ENCODE assay signal across 21 cellular contexts in the genomic region with DNA sequence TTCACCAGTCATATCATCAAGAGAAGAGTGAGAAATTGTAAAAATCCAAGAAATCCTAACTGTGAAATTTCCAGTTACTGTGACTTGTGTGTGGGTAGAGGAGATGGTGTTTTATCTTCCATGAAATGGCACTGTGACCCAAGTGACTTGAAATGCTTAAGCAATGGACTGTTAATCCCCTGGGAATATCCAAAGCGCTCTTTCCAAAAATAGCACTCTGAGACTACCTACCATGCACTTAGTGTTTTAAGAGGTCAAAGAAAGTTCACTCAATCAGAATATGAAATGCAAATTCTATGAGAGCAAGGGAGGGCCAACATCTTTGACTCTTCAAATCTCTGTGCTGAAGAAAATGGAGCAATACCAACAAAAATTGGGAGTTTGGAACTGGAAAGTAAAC.
"Had no signal": no experiment of that assay in that cellular context is flagged by ENCODE, and none has a peak within 500 bp of the region (broad histone marks: within the 10 kb centered on the region; RNA-seq: fewer than 3 reads in every experiment).

No MANE protein-coding gene starts in this region.

- H3K36me3 ChIP-seq: adrenal gland, ovary, transverse colon, uterus had no signal

- DNase-seq: activated B cell treated with CpG ODN at 0.5 μM for 24 hours; activated CD4-positive, alpha-beta memory T cell treated with anti-CD3 and anti-CD28 coated beads for 36 hours; activated CD4-positive, alpha-beta T cell treated with anti-CD3 and anti-CD28 coated beads for 4 hours; activated gamma-delta T cell treated with Interleukin-2 at 50 U/mL for 16 hours; activated T-cell treated with anti-CD3 and anti-CD28 coated beads for 4 hours; adrenal gland; effector CD4-positive, alpha-beta T cell; hypothalamus; mucosa of descending colon; naive thymus-derived CD4-positive, alpha-beta T cell; ovary; stimulated activated CD4-positive, alpha-beta T cell treated with anti-CD3 and anti-CD28 coated beads, Interleukin-12 subunit alpha, Interleukin-12 subunit beta, amount 100 ng/mL, for 4 hours; stimulated activated CD4-positive, alpha-beta T cell treated with anti-CD3 and anti-CD28 coated beads, Interleukin-1b, Interleukin-23, amount 100 ng/mL, for 48 hours; stimulated activated CD8-positive, alpha-beta memory T cell treated with anti-CD3 and anti-CD28 coated beads, Interleukin-4, amount 100 ng/mL, for 48 hours; stimulated activated naive CD8-positive, alpha-beta T cell treated with anti-CD3 and anti-CD28 coated beads, Interleukin-15, Interleukin-2, amounts not matched to agents 100 U/mL and 50 U/mL, for 24 hours; T-helper 9 cell; transverse colon; uterus had no signal

- H3K9me3 ChIP-seq: adrenal gland, mucosa of descending colon, ovary, transverse colon, uterus had no signal

- H3K36me3 Mint-ChIP-seq: activated CD4-positive, alpha-beta memory T cell treated with anti-CD3 and anti-CD28 coated beads for 36 hours; activated naive CD4-positive, alpha-beta T cell treated with anti-CD3 and anti-CD28 coated beads, Interleukin-2, amount 50 U/mL, for 72 hours; memory B cell; naive thymus-derived CD4-positive, alpha-beta T cell had no signal

- ATAC-seq: activated naive CD4-positive, alpha-beta T cell treated with anti-CD3 and anti-CD28 coated beads, Interleukin-2, amount 50 U/mL, for 72 hours; mucosa of descending colon; naive thymus-derived CD4-positive, alpha-beta T cell; stimulated activated naive CD8-positive, alpha-beta T cell treated with anti-CD3 and anti-CD28 coated beads, Interleukin-15, Interleukin-2, amounts not matched to agents 100 U/mL and 50 U/mL, for 24 hours had no signal

- H3K4me1 ChIP-seq: adrenal gland, transverse colon, uterus had no signal

- H3K4me3 ChIP-seq: adrenal gland, mucosa of descending colon, ovary, transverse colon, uterus had no signal

- H3K9me3 Mint-ChIP-seq: activated B cell treated with CpG ODN at 0.5 μM for 24 hours; activated T-helper 1 cell treated with anti-CD3 and anti-CD28 coated beads, Interleukin-12 subunit alpha, Interleukin-12 subunit beta, Interleukin-2, Interleukin-4 antibody, amounts not matched to agents 30 ng/mL and 10 ng/mL and 1 ng/mL, durations not matched to agents 14 hours and 24 hours and 36 hours had no signal

- H3K27ac ChIP-seq: adrenal gland, ovary, transverse colon, uterus had no signal

- H3K27me3 Mint-ChIP-seq: activated B cell treated with CpG ODN at 0.5 μM for 24 hours; activated CD4-positive, alpha-beta memory T cell treated with anti-CD3 and anti-CD28 coated beads for 36 hours; memory B cell; naive thymus-derived CD4-positive, alpha-beta T cell had no signal

- H3K27me3 ChIP-seq: adrenal gland, ovary, transverse colon, uterus had no signal

- H3K27ac Mint-ChIP-seq: activated B cell treated with CpG ODN at 0.5 μM for 24 hours; activated CD4-positive, alpha-beta memory T cell treated with anti-CD3 and anti-CD28 coated beads for 36 hours; activated naive CD4-positive, alpha-beta T cell treated with anti-CD3 and anti-CD28 coated beads, Interleukin-2, amount 50 U/mL, for 72 hours; activated T-helper 1 cell treated with anti-CD3 and anti-CD28 coated beads, Interleukin-12 subunit alpha, Interleukin-12 subunit beta, Interleukin-2, Interleukin-4 antibody, amounts not matched to agents 30 ng/mL and 10 ng/mL and 1 ng/mL, durations not matched to agents 14 hours and 24 hours and 36 hours; memory B cell; naive thymus-derived CD4-positive, alpha-beta T cell had no signal

- H3K4me3 Mint-ChIP-seq: activated B cell treated with CpG ODN at 0.5 μM for 24 hours; activated CD4-positive, alpha-beta memory T cell treated with anti-CD3 and anti-CD28 coated beads for 36 hours; activated T-helper 1 cell treated with anti-CD3 and anti-CD28 coated beads, Interleukin-12 subunit alpha, Interleukin-12 subunit beta, Interleukin-2, Interleukin-4 antibody, amounts not matched to agents 30 ng/mL and 10 ng/mL and 1 ng/mL, durations not matched to agents 14 hours and 24 hours and 36 hours; memory B cell; naive thymus-derived CD4-positive, alpha-beta T cell had no signal

- H3K4me1 Mint-ChIP-seq: activated B cell treated with CpG ODN at 0.5 μM for 24 hours; memory B cell; naive thymus-derived CD4-positive, alpha-beta T cell had no signal
